Comparison of ENCODE assay signal across 24 cellular contexts in genomic region chr1:23187637-23188036, GRCh38. TPM values are rescaled to one million over a fixed set of nuclear protein-coding genes. Genes with fewer than 3 reads are reported as not detected.
DNase-seq lines count a peak whose midpoint lies in the region; FAIRE-seq and TF ChIP-seq lines count a peak whose summit lies in the region.
"Had no signal": no experiment of that assay in that cellular context is flagged by ENCODE, and none has a peak within 500 bp of the region (broad histone marks: within the 10 kb centered on the region; RNA-seq: fewer than 3 reads in every experiment).

No MANE protein-coding gene starts in this region.

- TF ChIP-seq RAD21 in liver (IDR thresholded peaks at IDR 0.05) = peak in 1 of 2 donors; percentile 64

- H3K9me3 ChIP-seq in astrocyte (ENCODE audit: insufficient read depth, low read depth, low read length) (no peaks in the 10 kb centered on the region), liver (ENCODE audit: control insufficient read depth in 4 of 4, low read length in 3 of 4) (no peaks in the 10 kb centered on the region)
- H3K9me3 ChIP-seq: adrenal gland, esophagus muscularis mucosa, gastrocnemius medialis, neutrophil, SK-N-SH, upper lobe of left lung had no signal

- H3K4me1 Mint-ChIP-seq in HFFc6 (ENCODE audit: low read depth) = peaks cover 30% of the 10 kb centered on the region
- peaks cover 15% of the 10 kb centered on the region for H3K4me1 Mint-ChIP-seq in astrocyte (ENCODE audit: low read depth, unreplicated experiment)

- 34% methylated on average over 5 of the region's 5 CpGs for WGBS in liver

- peaks cover 9% of the 10 kb centered on the region for H3K4me1 ChIP-seq in ACC112 (ENCODE audit: control insufficient read depth, insufficient read depth, low read length, unreplicated experiment)
- peaks cover 15% of the 10 kb centered on the region for H3K4me1 ChIP-seq in astrocyte (ENCODE audit: insufficient read depth, low read length)
- H3K4me1 ChIP-seq in liver (ENCODE audit: control insufficient read depth in 4 of 4, insufficient read depth in 4 of 4, low read length in 3 of 4) = peaks cover 0 to 16% (median 5%) of the 10 kb centered on the region in 4 donors

- H3K9me3 Mint-ChIP-seq in HFFc6 = no peaks in the 10 kb centered on the region
- H3K9me3 Mint-ChIP-seq in astrocyte (ENCODE audit: unreplicated experiment) = peaks cover 2% of the 10 kb centered on the region
- H3K9me3 Mint-ChIP-seq: activated CD4-positive, alpha-beta T cell treated with anti-CD3 and anti-CD28 coated beads, Interleukin-2, amount 10 ng/mL, durations not matched to agents 7 days and 5 days; activated T-cell treated with anti-CD3 and anti-CD28 coated beads, Interleukin-2, amount 50 U/mL, for 72 hours; IgD-negative memory B cell had no signal

- H3K36me3 ChIP-seq in ACC112 (ENCODE audit: insufficient read depth, low read length) = no peaks in the 10 kb centered on the region
- no peaks in the 10 kb centered on the region for H3K36me3 ChIP-seq in astrocyte (ENCODE audit: insufficient read depth, low read length)
- no peaks in the 10 kb centered on the region for H3K36me3 ChIP-seq in liver (ENCODE audit: control insufficient read depth in 4 of 4, insufficient read depth in 3 of 4, low read depth in 1 of 4, low read length in 3 of 4)
- H3K36me3 ChIP-seq: adrenal gland, brain microvascular endothelial cell, esophagus muscularis mucosa, gastrocnemius medialis, neutrophil, upper lobe of left lung had no signal

- H3K27ac ChIP-seq in ACC112 (ENCODE audit: low read depth, low read length) (peak overlapping the region; percentile 59; the same call in 1 of the 2 replicates), astrocyte (ENCODE audit: low read depth, low read length) (no peak overlapping the region), liver (ENCODE audit: low read depth in 1 of 2, low read length in 2 of 2) (peak overlapping the region in 1 of 2 donors; percentile 69)
- H3K27ac ChIP-seq: adrenal gland, esophagus muscularis mucosa, gastrocnemius medialis, neutrophil, upper lobe of left lung had no signal

- H3K79me2 ChIP-seq in ACC112 (ENCODE audit: control insufficient read depth, insufficient read depth, low read length, unreplicated experiment) = no peaks in the 10 kb centered on the region
- no peaks in the 10 kb centered on the region for H3K79me2 ChIP-seq in astrocyte (ENCODE audit: insufficient read depth, low read length)

- H3K9ac ChIP-seq in astrocyte (ENCODE audit: low read length) (peak overlapping the region; percentile 76), liver (ENCODE audit: low read depth in 1 of 2, low read length in 2 of 2) (no peak overlapping the region)
- H3K9ac ChIP-seq: SK-N-SH had no signal

- no peak overlapping the region for H3K4me2 ChIP-seq in astrocyte (ENCODE audit: low read length)
- H3K4me2 ChIP-seq: SK-N-SH had no signal

- H3K27ac Mint-ChIP-seq in HFFc6 (peak overlapping the region; percentile 6; the same call in 1 of the 2 replicates), astrocyte (ENCODE audit: unreplicated experiment) (peak overlapping the region; percentile 79)
- H3K27ac Mint-ChIP-seq: activated CD4-positive, alpha-beta T cell treated with anti-CD3 and anti-CD28 coated beads, Interleukin-2, amount 10 ng/mL, durations not matched to agents 7 days and 5 days; activated T-cell treated with anti-CD3 and anti-CD28 coated beads, Interleukin-2, amount 50 U/mL, for 72 hours; IgD-negative memory B cell; progenitor cell of endocrine pancreas had no signal

- H3K4me3 Mint-ChIP-seq in HFFc6 (no peak overlapping the region), astrocyte (ENCODE audit: unreplicated experiment) (no peak overlapping the region)
- H3K4me3 Mint-ChIP-seq: activated CD4-positive, alpha-beta T cell treated with anti-CD3 and anti-CD28 coated beads, Interleukin-2, amount 10 ng/mL, durations not matched to agents 7 days and 5 days; activated T-cell treated with anti-CD3 and anti-CD28 coated beads, Interleukin-2, amount 50 U/mL, for 72 hours; IgD-negative memory B cell had no signal

- DNase-seq in HFFc6 = no peak
- no peak for DNase-seq in astrocyte (ENCODE audit: low read depth)
- no peak for DNase-seq in kidney glomerular epithelial cell (lab: John Stamatoyannopoulos, UW)
- no peak for DNase-seq in NCI-H2081 treated with DMSO at 0.1 percent for 48 hours (lab: John Stamatoyannopoulos, UW)
- DNase-seq in HPDE6-E6E7 (ENCODE audit: extremely low spot score) = no peak
- DNase-seq in hepatic stellate cell (ENCODE audit: low spot score) = no peak
- DNase-seq: ACHN; activated CD4-positive, alpha-beta T cell treated with anti-CD3 and anti-CD28 coated beads, Interleukin-2, amount 10 ng/mL, durations not matched to agents 7 days and 5 days; activated naive CD4-positive, alpha-beta T cell treated with Interleukin-2 at 50 U/mL for 16 hours; activated T-cell treated with anti-CD3 and anti-CD28 coated beads, Interleukin-2, amount 50 U/mL, for 72 hours; adrenal gland; brain microvascular endothelial cell; DMS 273 treated with DMSO at 0.1 percent for 48 hours; gastrocnemius medialis; islet precursor cell; SK-N-SH; upper lobe of left lung had no signal

- H4K20me1 ChIP-seq in astrocyte (ENCODE audit: insufficient read depth, low read length) = no peaks in the 10 kb centered on the region

- no peak for FAIRE-seq in astrocyte (lab: Jason Lieb, UNC)

- H3K36me3 Mint-ChIP-seq in HFFc6 (ENCODE audit: low read depth) (no peaks in the 10 kb centered on the region), astrocyte (ENCODE audit: low read depth, unreplicated experiment) (no peaks in the 10 kb centered on the region)

- H3K27me3 ChIP-seq in ACC112 (ENCODE audit: insufficient read depth, low read length) (no peaks in the 10 kb centered on the region), astrocyte (ENCODE audit: insufficient read depth, low read length) (no peaks in the 10 kb centered on the region), liver (ENCODE audit: control insufficient read depth in 4 of 4, insufficient read depth in 4 of 4, low read length in 3 of 4) (no peaks in the 10 kb centered on the region)
- H3K27me3 ChIP-seq: adrenal gland, brain microvascular endothelial cell, esophagus muscularis mucosa, gastrocnemius medialis, upper lobe of left lung had no signal

- no peak overlapping the region for H2AFZ ChIP-seq in ACC112 (ENCODE audit: low read length, unreplicated experiment)
- no peak overlapping the region for H2AFZ ChIP-seq in astrocyte (ENCODE audit: low read depth, low read length)

- no peak for TF ChIP-seq CTCF in HFFc6 (IDR thresholded peaks at IDR 0.05)
- no peak for TF ChIP-seq CTCF in astrocyte (IDR thresholded peaks at IDR 0.05; ENCODE audit: insufficient read depth, low read depth, low read length)
- TF ChIP-seq CTCF in liver (IDR thresholded peaks at IDR 0.05; ENCODE audit: low read depth, low read length, missing input control) = no peak

- no peaks in the 10 kb centered on the region for H3K27me3 Mint-ChIP-seq in HFFc6 (ENCODE audit: insufficient read depth)
- H3K27me3 Mint-ChIP-seq in astrocyte (ENCODE audit: low read depth, unreplicated experiment) = peaks cover 9% of the 10 kb centered on the region
- H3K27me3 Mint-ChIP-seq: activated CD4-positive, alpha-beta T cell treated with anti-CD3 and anti-CD28 coated beads, Interleukin-2, amount 10 ng/mL, durations not matched to agents 7 days and 5 days had no signal

- no peak overlapping the region for H3K4me3 ChIP-seq in ACC112 (ENCODE audit: low read depth, low read length)
- no peak overlapping the region for H3K4me3 ChIP-seq in astrocyte (ENCODE audit: insufficient read depth, low read depth, low read length)
- no peak overlapping the region for H3K4me3 ChIP-seq in liver (ENCODE audit: low read depth in 1 of 3, low read length in 3 of 3)
- H3K4me3 ChIP-seq: adrenal gland, esophagus muscularis mucosa, gastrocnemius medialis, upper lobe of left lung had no signal

TF ChIP-seq in liver, 16 proteins besides CTCF, POLR2A, EP300 and RAD21 (continues in another document):
- peak; percentile 32 for TF ChIP-seq REST (IDR thresholded peaks at IDR 0.05)
- TF ChIP-seq FOXA1 (IDR thresholded peaks at IDR 0.05) = no peak
- peak; percentile 33 for TF ChIP-seq ATF3 (IDR thresholded peaks at IDR 0.05)

RNA-seq across cellular contexts. Expression of gene LUZP1, which starts 19.0 kb away (rescaled TPM):
- 10 to 100 TPM; 47.3 to 55.6 (median 53.0) TPM for total RNA-seq in HFFc6 (2021; fragmentation: NEBNext Ultra II Directional; extraction: Animal tissue kit (Norgen Biotek cat#: 25700))
- 77.1 and 82.2 TPM in 2 replicates for total RNA-seq in astrocyte
- total RNA-seq in liver = 1 to 10 TPM; 4.3 to 5.9 TPM
- 1 to 10 TPM; 2.6 to 9.3 TPM for polyA plus RNA-seq in liver

RNA-seq across cellular contexts. Expression of gene HTR1D, which starts 29.7 kb away (rescaled TPM):
- total RNA-seq in HFFc6 (2021; fragmentation: NEBNext Ultra II Directional; extraction: Animal tissue kit (Norgen Biotek cat#: 25700)) = under 1 TPM; 0.17 to 0.53 (median 0.44) TPM
- total RNA-seq in astrocyte (3.3 and 3.8 TPM in 2 replicates), liver (under 1 TPM in 1 of 2 donors, not detected in 1; 0.05 TPM)
- not detected for polyA plus RNA-seq in liver
- total RNA-seq: activated CD4-positive, alpha-beta T cell treated with anti-CD3 and anti-CD28 coated beads, Interleukin-2, amount 10 ng/mL, durations not matched to agents 7 days and 5 days; activated T-cell treated with anti-CD3 and anti-CD28 coated beads, Interleukin-2, amount 50 U/mL, for 72 hours; adrenal gland; esophagus muscularis mucosa; gastrocnemius medialis; T-helper 2 cell treated with Interferon-gamma antibody and Interleukin-4, amounts not matched to agents 100 ng/mL and 5 ng/mL, for 36 hours had no signal
- polyA plus RNA-seq: IgD-negative memory B cell had no signal

Comparison
In these comparisons a context has a peak if more than half of its experiments do, and no peak if none do; other contexts are left out.
1. RNA of gene LUZP1, which starts 19.0 kb away (total RNA-seq): 77.1 to 82.2 TPM in astrocyte and 47.3 to 55.6 TPM in HFFc6; 4.3 to 5.9 TPM in liver; every median in the first group is over 4 times any median in the second.